ENCODE assay signal across 26 cellular contexts in the genomic region with DNA sequence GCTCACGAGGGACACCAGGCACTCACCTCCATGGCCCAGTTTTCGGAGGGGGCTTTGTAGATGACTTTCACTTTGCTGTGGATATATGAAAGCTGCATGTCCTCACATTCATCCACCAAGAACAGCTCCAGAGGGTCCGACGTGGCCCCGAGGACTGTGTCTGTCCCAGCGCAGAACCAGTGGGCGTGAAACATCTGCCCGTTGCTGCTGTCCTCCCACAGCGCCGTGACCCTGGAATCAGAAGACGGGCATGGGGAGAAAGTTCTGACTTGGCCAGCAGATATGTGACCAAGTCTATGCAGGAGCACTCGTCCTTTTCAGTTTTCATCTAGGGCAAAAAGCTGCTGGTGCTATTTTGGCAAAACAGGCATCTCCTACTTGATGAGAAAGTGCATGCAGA. TPM values are rescaled to one million over a fixed set of nuclear protein-coding genes. Genes with fewer than 3 reads are reported as not detected.
DNase-seq lines count a peak whose midpoint lies in the region; ATAC-seq and TF ChIP-seq lines count a peak whose summit lies in the region.
"Had no signal": no experiment of that assay in that cellular context is flagged by ENCODE, and none has a peak within 500 bp of the region (broad histone marks: within the 10 kb centered on the region; RNA-seq: fewer than 3 reads in every experiment).

No MANE protein-coding gene starts in this region.

- intact Hi-C loops in mammary epithelial cell (cut with micrococcal nuclease): no loop called here
- intact Hi-C loops in MCF 10A (cut with micrococcal nuclease): no loop called here
- intact Hi-C loops in PC-3 (cut with micrococcal nuclease): no loop called here

- H3K27me3 ChIP-seq in mammary epithelial cell (ENCODE audit: insufficient read depth, low read length): no peaks in the 10 kb centered on the region
- no peaks in the 10 kb centered on the region for H3K27me3 ChIP-seq in H7 (ENCODE audit: control insufficient read depth, insufficient read depth, low read length)
- H3K27me3 ChIP-seq in PC-3 (ENCODE audit: low read length): no peaks in the 10 kb centered on the region
- no peaks in the 10 kb centered on the region for H3K27me3 ChIP-seq in smooth muscle cell (ENCODE audit: low read depth)
- H3K27me3 ChIP-seq: BE2C, BLaER1 had no signal

- no peak overlapping the region for H2AFZ ChIP-seq in mammary epithelial cell (ENCODE audit: low read depth, low read length)
- no peak overlapping the region for H2AFZ ChIP-seq in PC-3 (ENCODE audit: low read length)
- no peak overlapping the region for H2AFZ ChIP-seq in smooth muscle cell (ENCODE audit: low read depth)

- in situ Hi-C loops in mammary epithelial cell (cut with MboI; ENCODE audit: low sequenced_read_pairs in 2 of 2): no loop called here

- H3K36me3 ChIP-seq in mammary epithelial cell (ENCODE audit: insufficient read depth, low read length): peaks cover 54% of the 10 kb centered on the region
- H3K36me3 ChIP-seq in H7 (replicated peaks; ENCODE audit: control insufficient read depth, insufficient read depth, low read length): peaks cover 68% of the 10 kb centered on the region
- H3K36me3 ChIP-seq in PC-3 (ENCODE audit: low read depth, low read length): peaks cover 80% of the 10 kb centered on the region
- H3K36me3 ChIP-seq in smooth muscle cell (ENCODE audit: low read depth): no peaks in the 10 kb centered on the region

- POLR2A ChIA-PET in MCF 10A (lab: Yijun Ruan, JAX) (no interaction called here), PC-3 (lab: Charles Lee; ENCODE audit: unreplicated experiment) (no interaction called here)

- H3K27me3 Mint-ChIP-seq in MCF 10A (ENCODE audit: insufficient read depth, unreplicated experiment): no peaks in the 10 kb centered on the region
- H3K27me3 Mint-ChIP-seq: CD4-positive, alpha-beta memory T cell; CD4-positive, CD25-positive, alpha-beta regulatory T cell; CD8-positive, alpha-beta memory T cell had no signal

- H3K9ac ChIP-seq in mammary epithelial cell (ENCODE audit: insufficient read depth, low read length) (no peak overlapping the region), PC-3 (ENCODE audit: low read length) (no peak overlapping the region), smooth muscle cell (ENCODE audit: low read depth) (no peak overlapping the region)
- H3K9ac ChIP-seq: BLaER1 had no signal

- no peak overlapping the region for H3K4me3 Mint-ChIP-seq in MCF 10A (ENCODE audit: unreplicated experiment)
- H3K4me3 Mint-ChIP-seq: CD14-positive monocyte; CD4-positive, alpha-beta memory T cell; CD8-positive, alpha-beta memory T cell had no signal

- no peak overlapping the region for H3K4me3 ChIP-seq in mammary epithelial cell (replicated peaks in 1 of 3; ENCODE audit: insufficient read depth in 1 of 3, low read depth in 2 of 3, low read length in 3 of 3)
- no peak overlapping the region for H3K4me3 ChIP-seq in H7 (ENCODE audit: insufficient read depth, low read depth, low read length)
- no peak overlapping the region for H3K4me3 ChIP-seq in PC-3 (ENCODE audit: low read length)
- no peak overlapping the region for H3K4me3 ChIP-seq in smooth muscle cell
- H3K4me3 ChIP-seq: BLaER1, GM12878 had no signal

- no peaks in the 10 kb centered on the region for H3K4me1 Mint-ChIP-seq in MCF 10A (ENCODE audit: insufficient read depth, unreplicated experiment)
- H3K4me1 Mint-ChIP-seq: CD14-positive monocyte had no signal

- DNase-seq in mammary epithelial cell: no peak
- no peak for DNase-seq in MCF 10A (ENCODE audit: unreplicated experiment)
- DNase-seq in H7: peak; percentile 18
- no peak for DNase-seq in PC-3
- no peak for DNase-seq in COR-L47 (lab: John Stamatoyannopoulos, UW)
- DNase-seq in smooth muscle cell (lab: John Stamatoyannopoulos, UW; ENCODE audit: unreplicated experiment): no peak
- DNase-seq: 8988T; ACHN; BE2C; C1 segment of cervical spinal cord; Caco-2; Calu3; CD4-positive, alpha-beta memory T cell; CD4-positive, CD25-positive, alpha-beta regulatory T cell; CD8-positive, alpha-beta memory T cell; DMS 273 treated with DMSO at 0.1 percent for 48 hours; DMS153; DMS53; DMS79; DND-41; EL; GDM1 had no signal

- no peaks in the 10 kb centered on the region for H3K9me3 ChIP-seq in mammary epithelial cell (replicated peaks; ENCODE audit: insufficient read depth, low read length)
- H3K9me3 ChIP-seq in PC-3 (ENCODE audit: low read length): no peaks in the 10 kb centered on the region
- no peaks in the 10 kb centered on the region for H3K9me3 ChIP-seq in smooth muscle cell (replicated peaks; ENCODE audit: low read depth)
- H3K9me3 ChIP-seq: BE2C, BLaER1, Caco-2 had no signal

- CTCF ChIA-PET in mammary epithelial cell (lab: Charles Lee; ENCODE audit: low non-redundant PET) (no interaction called here), MCF 10A (lab: Yijun Ruan, JAX) (interaction anchor here (0.6 kb wide), 1 partner anchor 257 kb away, joined by 7 read pairs; no protein-coding TSS in a partner anchor), PC-3 (lab: Charles Lee) (no interaction called here)

- H3K36me3 Mint-ChIP-seq in MCF 10A (ENCODE audit: insufficient read depth, unreplicated experiment): peaks cover 92% of the 10 kb centered on the region

- H3K9me3 Mint-ChIP-seq in MCF 10A (ENCODE audit: unreplicated experiment): no peaks in the 10 kb centered on the region
- H3K9me3 Mint-ChIP-seq: CD14-positive monocyte; CD4-positive, CD25-positive, alpha-beta regulatory T cell; CD8-positive, alpha-beta memory T cell had no signal

- ATAC-seq in PC-3: no peak
- ATAC-seq: GM12878 had no signal

- H3K4me2 ChIP-seq in mammary epithelial cell (ENCODE audit: insufficient read depth, low read depth, low read length) (no peak overlapping the region), PC-3 (ENCODE audit: low read length) (no peak overlapping the region), smooth muscle cell (no peak overlapping the region)
- H3K4me2 ChIP-seq: BLaER1 had no signal

- 99% methylated on average over 10 of the region's 12 CpGs for WGBS in mammary epithelial cell (ENCODE audit: low coverage, missing lambda C conversion rate)
- over 99% methylated on average over 12 of the region's 12 CpGs for WGBS in smooth muscle cell (ENCODE audit: low lambda C conversion rate)

- H3K27ac ChIP-seq in mammary epithelial cell (ENCODE audit: insufficient read depth, low read depth, low read length): no peak overlapping the region
- H3K27ac ChIP-seq in PC-3 (ENCODE audit: low read length): no peak overlapping the region
- H3K27ac ChIP-seq in smooth muscle cell (ENCODE audit: low read depth): no peak overlapping the region
- H3K27ac ChIP-seq: BLaER1 had no signal

- H3F3A ChIP-seq in PC-3 (ENCODE audit: low read length, unreplicated experiment): no peaks in the 10 kb centered on the region
- no peaks in the 10 kb centered on the region for H3F3A ChIP-seq in smooth muscle cell (ENCODE audit: low read depth)

- dilution Hi-C loops in mammary epithelial cell (cut with HindIII; ENCODE audit: low sequenced_read_pairs): no loop called here

- BruUV-seq in mammary epithelial cell (replicated peaks; lab: Mats Ljungman, UMichigan): TSS peak; percentile 40
- BruUV-seq in MCF 10A (replicated peaks; lab: Mats Ljungman, UMichigan): no TSS peak
- BruUV-seq in PC-3 (replicated peaks; lab: Mats Ljungman, UMichigan): TSS peak; percentile 15

- TF ChIP-seq CTCF in mammary epithelial cell (conservative IDR thresholded peaks at IDR 0.05 in 1 of 2, IDR thresholded peaks at IDR 0.05 in 1 of 2; ENCODE audit: extremely low read depth in 1 of 2, insufficient read depth in 1 of 2, low read depth in 1 of 2, low read length in 2 of 2) (no peak), MCF 10A (IDR thresholded peaks at IDR 0.05; ENCODE audit: unreplicated experiment) (no peak), PC-3 (conservative IDR thresholded peaks at IDR 0.05; ENCODE audit: low read depth, low read length) (no peak), smooth muscle cell (IDR thresholded peaks at IDR 0.05; ENCODE audit: borderline replicate concordance, insufficient read depth, poor library complexity, severe bottlenecking) (no peak)

- H3K79me2 ChIP-seq in mammary epithelial cell (ENCODE audit: insufficient read depth, low read length) (no peaks in the 10 kb centered on the region), PC-3 (ENCODE audit: low read length) (no peaks in the 10 kb centered on the region), smooth muscle cell (ENCODE audit: low read depth) (no peaks in the 10 kb centered on the region)

- H3K4me1 ChIP-seq in mammary epithelial cell (ENCODE audit: insufficient read depth, low read length): no peaks in the 10 kb centered on the region
- no peaks in the 10 kb centered on the region for H3K4me1 ChIP-seq in PC-3 (ENCODE audit: insufficient read depth, low read length)
- H3K4me1 ChIP-seq in smooth muscle cell (ENCODE audit: low read depth): no peaks in the 10 kb centered on the region
- H3K4me1 ChIP-seq: BE2C, Caco-2 had no signal

- H4K20me1 ChIP-seq in mammary epithelial cell (ENCODE audit: insufficient read depth, low read length) (no peaks in the 10 kb centered on the region), PC-3 (ENCODE audit: low read length) (0 out of 2 replicates have a peak, but pooled peaks cover 6% of the 10 kb centered on the region), smooth muscle cell (ENCODE audit: low read depth) (no peaks in the 10 kb centered on the region)

- no peak overlapping the region for H3K27ac Mint-ChIP-seq in MCF 10A (ENCODE audit: low read depth, unreplicated experiment)

- H3K9me2 ChIP-seq in PC-3 (replicated peaks; ENCODE audit: low read length): no peaks in the 10 kb centered on the region

RNA-seq across cellular contexts. Expression of a gene that starts 29.7 kb away (rescaled TPM):
- total RNA-seq in mammary epithelial cell (100 to 1,000 TPM; 178 to 223 TPM), MCF 10A (2022) (224 and 249 TPM in 2 replicates), PC-3 (2014; rRNA removed) (575 and 635 TPM in 2 replicates), smooth muscle cell (138 and 164 TPM in 2 replicates)
- polyA plus RNA-seq in mammary epithelial cell (178 TPM), smooth muscle cell (185 and 196 TPM in 2 replicates)
- polyA minus RNA-seq in mammary epithelial cell: 105 TPM
- total RNA-seq in H7 (2014; rRNA removed; shearing (Covaris generic)): 354 and 376 TPM in 2 replicates

RNA-seq across cellular contexts. Expression of a gene that starts 37.9 kb away (rescaled TPM):
- total RNA-seq in mammary epithelial cell (10 to 100 TPM in 1 of 2 donors, 1 to 10 TPM in 1; 2.5 to 22.2 TPM), MCF 10A (2022) (36.1 and 43.1 TPM in 2 replicates), PC-3 (2014; rRNA removed) (11.1 and 17.3 TPM in 2 replicates), smooth muscle cell (1.5 and 2.0 TPM in 2 replicates)
- polyA plus RNA-seq in mammary epithelial cell (5.0 TPM), smooth muscle cell (3.8 and 9.7 TPM in 2 replicates)
- not detected for polyA minus RNA-seq in mammary epithelial cell
- 0.87 and 6.2 TPM in 2 replicates for total RNA-seq in H7 (2014; rRNA removed; shearing (Covaris generic))

RNA-seq across cellular contexts. Expression of a gene that starts 43.3 kb away (rescaled TPM):
- total RNA-seq in mammary epithelial cell (10 to 100 TPM; 26.8 to 72.6 TPM), MCF 10A (2022) (95.0 and 123 TPM in 2 replicates), PC-3 (2014; rRNA removed) (183 and 214 TPM in 2 replicates), smooth muscle cell (9.7 and 11.1 TPM in 2 replicates)
- polyA plus RNA-seq in mammary epithelial cell (40.6 TPM), smooth muscle cell (22.6 and 25.6 TPM in 2 replicates)
- 97.0 TPM for polyA minus RNA-seq in mammary epithelial cell
- total RNA-seq in H7 (2014; rRNA removed; shearing (Covaris generic)): 52.9 and 54.4 TPM in 2 replicates

RNA-seq across cellular contexts. Expression of a gene that starts 45.3 kb away (rescaled TPM):
- total RNA-seq in mammary epithelial cell (100 to 1,000 TPM in 1 of 2 donors, 10 to 100 TPM in 1; 23.0 to 139 TPM), MCF 10A (2022) (47.7 and 76.4 TPM in 2 replicates), PC-3 (2014; rRNA removed) (259 and 358 TPM in 2 replicates), smooth muscle cell (37.6 and 39.5 TPM in 2 replicates)
- polyA plus RNA-seq in mammary epithelial cell (53.3 TPM), smooth muscle cell (56.7 and 78.4 TPM in 2 replicates)
- polyA minus RNA-seq in mammary epithelial cell: 263 TPM
- total RNA-seq in H7 (2014; rRNA removed; shearing (Covaris generic)): 128 and 129 TPM in 2 replicates

RNA-seq across cellular contexts. Expression of a gene that starts 46.9 kb away (rescaled TPM):
- total RNA-seq in mammary epithelial cell (not detected), MCF 10A (2022) (0.44 TPM in 1 of 2 replicates, not detected in the other), PC-3 (2014; rRNA removed) (0.81 and 1.2 TPM in 2 replicates), smooth muscle cell (3.5 and 5.5 TPM in 2 replicates)
- polyA plus RNA-seq in mammary epithelial cell (0.26 TPM), smooth muscle cell (7.2 and 8.6 TPM in 2 replicates)
- not detected for polyA minus RNA-seq in mammary epithelial cell
- 0.15 TPM in 1 of 2 replicates, not detected in the other for total RNA-seq in H7 (2014; rRNA removed; shearing (Covaris generic))
- total RNA-seq: A673 had no signal
- polyA plus RNA-seq: CD14-positive monocyte had no signal
